ENCODE assay signal across 10 cellular contexts in genomic region chr2:55482186-55482945, GRCh38. TPM values are rescaled to one million over a fixed set of nuclear protein-coding genes. Genes with fewer than 3 reads are reported as not detected.
A peak's percentile ranks its signal among the peaks of the same experiment; 100 is the strongest.
DNase-seq lines count a peak whose midpoint lies in the region; ATAC-seq and TF ChIP-seq lines count a peak whose summit lies in the region.
"Had no signal": no experiment of that assay in that cellular context is flagged by ENCODE, and none has a peak within 500 bp of the region (broad histone marks: within the 10 kb centered on the region; RNA-seq: fewer than 3 reads in every experiment).

No MANE protein-coding gene starts in this region.

- peaks cover 0 to under 1% (median 0%) of the 10 kb centered on the region in 7 donors for H3K9me3 Mint-ChIP-seq in CD4-positive, CD25-positive, alpha-beta regulatory T cell
- no peaks in the 10 kb centered on the region for H3K9me3 Mint-ChIP-seq in activated CD8-positive, alpha-beta T cell treated with anti-CD3 and anti-CD28 coated beads, Interleukin-2, amount 10 ng/mL, durations not matched to agents 7 days and 5 days (ENCODE audit: insufficient read depth)

- no peak for ATAC-seq in CD4-positive, CD25-positive, alpha-beta regulatory T cell (ENCODE audit: low read depth in 2 of 2)
- no peak for ATAC-seq in GM21723 (IDR thresholded peaks at IDR 0.05; ENCODE audit: unreplicated experiment)
- ATAC-seq in activated CD8-positive, alpha-beta T cell treated with anti-CD3 and anti-CD28 coated beads, Interleukin-2, amount 10 ng/mL, durations not matched to agents 7 days and 5 days = no peak
- no peak for ATAC-seq in HG02970 (IDR thresholded peaks at IDR 0.05; ENCODE audit: low FRiP score, unreplicated experiment)
- ATAC-seq: upper lobe of right lung had no signal

- in situ Hi-C loops in SK-MEL-5 (cut with HindIII; ENCODE audit: low pct_unique_long_range_greater_than_20kb, low sequenced_read_pairs) = no loop called here

- CTCF ChIA-PET in activated CD8-positive, alpha-beta T cell treated with anti-CD3 and anti-CD28 coated beads, Interleukin-2, amount 10 ng/mL, durations not matched to agents 7 days and 5 days (lab: Charles Lee) = no interaction called here

- H3K4me2 ChIP-seq in hepatocyte = no peak overlapping the region

- H2AFZ ChIP-seq in hepatocyte = no peak overlapping the region

- no peak for DNase-seq in CD4-positive, CD25-positive, alpha-beta regulatory T cell
- DNase-seq in NCI-H1092 treated with DMSO at 0.1 percent for 48 hours (lab: John Stamatoyannopoulos, UW) (peak; percentile 56), SK-MEL-5 (ENCODE audit: low read depth, low spot score) (peak; percentile 49), hepatocyte (ENCODE audit: low spot score) (peak; percentile 17)
- no peak for DNase-seq in activated CD8-positive, alpha-beta T cell treated with anti-CD3 and anti-CD28 coated beads, Interleukin-2, amount 10 ng/mL, durations not matched to agents 7 days and 5 days
- no peak for DNase-seq in activated T-cell treated with anti-CD3 and anti-CD28 coated beads, Interleukin-2, amount 50 U/mL, for 1 hour
- DNase-seq: T-helper 2 cell, upper lobe of right lung had no signal

- no peaks in the 10 kb centered on the region for H4K20me1 ChIP-seq in hepatocyte (ENCODE audit: insufficient read depth, poor library complexity, severe bottlenecking)

- H3K4me3 ChIP-seq in CD4-positive, CD25-positive, alpha-beta regulatory T cell (ENCODE audit: low read depth, low read length) = no peak overlapping the region
- no peak overlapping the region for H3K4me3 ChIP-seq in hepatocyte
- H3K4me3 ChIP-seq: upper lobe of right lung had no signal

- H3K36me3 Mint-ChIP-seq in CD4-positive, CD25-positive, alpha-beta regulatory T cell = no peaks in the 10 kb centered on the region
- no peaks in the 10 kb centered on the region for H3K36me3 Mint-ChIP-seq in activated CD8-positive, alpha-beta T cell treated with anti-CD3 and anti-CD28 coated beads, Interleukin-2, amount 10 ng/mL, durations not matched to agents 7 days and 5 days (ENCODE audit: low read depth)

- no peaks in the 10 kb centered on the region for H3K9me3 ChIP-seq in CD4-positive, CD25-positive, alpha-beta regulatory T cell (ENCODE audit: control insufficient read depth in 2 of 2, low read length in 2 of 2)
- H3K9me3 ChIP-seq in hepatocyte (ENCODE audit: low read depth) = no peaks in the 10 kb centered on the region
- H3K9me3 ChIP-seq: upper lobe of right lung had no signal

- H3K4me1 ChIP-seq in CD4-positive, CD25-positive, alpha-beta regulatory T cell (ENCODE audit: control insufficient read depth, insufficient read depth, low read length, poor library complexity, severe bottlenecking) = no peaks in the 10 kb centered on the region
- H3K4me1 ChIP-seq in hepatocyte (ENCODE audit: insufficient read depth) = no peaks in the 10 kb centered on the region
- H3K4me1 ChIP-seq: upper lobe of right lung had no signal

- peak overlapping the region in 2 of 3 donors; percentile 38 to 50 for H3K27ac Mint-ChIP-seq in CD4-positive, CD25-positive, alpha-beta regulatory T cell
- H3K27ac Mint-ChIP-seq in activated CD8-positive, alpha-beta T cell treated with anti-CD3 and anti-CD28 coated beads, Interleukin-2, amount 10 ng/mL, durations not matched to agents 7 days and 5 days = no peak overlapping the region

- H3K27ac ChIP-seq in CD4-positive, CD25-positive, alpha-beta regulatory T cell (ENCODE audit: insufficient read depth, low read length, poor library complexity, severe bottlenecking) = no peak overlapping the region
- no peak overlapping the region for H3K27ac ChIP-seq in hepatocyte
- H3K27ac ChIP-seq: upper lobe of right lung had no signal

- TF ChIP-seq CTCF in hepatocyte (IDR thresholded peaks at IDR 0.05; ENCODE audit: poor library complexity) = no peak

- WGBS in hepatocyte (ENCODE audit: low lambda C conversion rate, missing lambda C conversion rate) = 80% methylated on average over 6 of the region's 6 CpGs

- H3K36me3 ChIP-seq in CD4-positive, CD25-positive, alpha-beta regulatory T cell (ENCODE audit: control insufficient read depth, insufficient read depth, low read length) = no peaks in the 10 kb centered on the region
- no peaks in the 10 kb centered on the region for H3K36me3 ChIP-seq in hepatocyte (replicated peaks; ENCODE audit: insufficient read depth, low read depth)
- H3K36me3 ChIP-seq: upper lobe of right lung had no signal

- no peaks in the 10 kb centered on the region for H3K79me2 ChIP-seq in hepatocyte

- H3K27me3 Mint-ChIP-seq in CD4-positive, CD25-positive, alpha-beta regulatory T cell = peaks cover 4% of the 10 kb centered on the region
- H3K27me3 Mint-ChIP-seq in activated CD8-positive, alpha-beta T cell treated with anti-CD3 and anti-CD28 coated beads, Interleukin-2, amount 10 ng/mL, durations not matched to agents 7 days and 5 days (ENCODE audit: low read depth) = peaks cover 5% of the 10 kb centered on the region

- H3K9me2 ChIP-seq in hepatocyte (replicated peaks; ENCODE audit: insufficient read depth) = no peaks in the 10 kb centered on the region

- no peaks in the 10 kb centered on the region for H3K27me3 ChIP-seq in CD4-positive, CD25-positive, alpha-beta regulatory T cell (ENCODE audit: control insufficient read depth, insufficient read depth, low read length)
- H3K27me3 ChIP-seq in hepatocyte = peaks cover 1% of the 10 kb centered on the region
- H3K27me3 ChIP-seq: upper lobe of right lung had no signal

- H3K4me3 Mint-ChIP-seq in CD4-positive, CD25-positive, alpha-beta regulatory T cell = no peak overlapping the region
- H3K4me3 Mint-ChIP-seq in activated CD8-positive, alpha-beta T cell treated with anti-CD3 and anti-CD28 coated beads, Interleukin-2, amount 10 ng/mL, durations not matched to agents 7 days and 5 days = no peak overlapping the region

- no peaks in the 10 kb centered on the region for H3K4me1 Mint-ChIP-seq in CD4-positive, CD25-positive, alpha-beta regulatory T cell
- no peaks in the 10 kb centered on the region for H3K4me1 Mint-ChIP-seq in activated CD8-positive, alpha-beta T cell treated with anti-CD3 and anti-CD28 coated beads, Interleukin-2, amount 10 ng/mL, durations not matched to agents 7 days and 5 days (ENCODE audit: low read depth)

- POLR2A ChIA-PET in activated CD8-positive, alpha-beta T cell treated with anti-CD3 and anti-CD28 coated beads, Interleukin-2, amount 10 ng/mL, durations not matched to agents 7 days and 5 days (lab: Charles Lee) = no interaction called here

RNA-seq across cellular contexts. Expression of gene CFAP36, which starts 37.2 kb away (rescaled TPM):
- total RNA-seq in CD4-positive, CD25-positive, alpha-beta regulatory T cell = 27.4 TPM
- polyA plus RNA-seq in CD4-positive, CD25-positive, alpha-beta regulatory T cell = 10 to 100 TPM; 24.0 to 29.8 (median 27.1) TPM
- 20.4 and 25.9 TPM in 2 replicates for total RNA-seq in SK-MEL-5 (2014; rRNA removed; shearing (Covaris generic))
- polyA plus RNA-seq in SK-MEL-5 (2015; cell fraction: cytosol; rRNA removed) = 6.9 and 10.7 TPM in 2 replicates
- 12.4 and 15.3 TPM in 2 replicates for polyA plus RNA-seq in SK-MEL-5 (2015; cell fraction: nucleus; rRNA removed)
- 26.1 and 26.5 TPM in 2 replicates for total RNA-seq in hepatocyte
- polyA plus RNA-seq in hepatocyte = 31.0 and 35.4 TPM in 2 replicates
- 10 to 100 TPM; 15.3 to 17.6 TPM for total RNA-seq in activated CD8-positive, alpha-beta T cell treated with anti-CD3 and anti-CD28 coated beads, Interleukin-2, amount 10 ng/mL, durations not matched to agents 7 days and 5 days

Comparison
In these comparisons a context has a peak if more than half of its experiments do, and no peak if none do; other contexts are left out.
1. DNase-seq: peak in NCI-H1092 treated with DMSO at 0.1 percent for 48 hours (single experiment), SK-MEL-5 (single experiment) and hepatocyte (single experiment); none in CD4-positive, CD25-positive, alpha-beta regulatory T cell (0 of 3), activated CD8-positive, alpha-beta T cell treated with anti-CD3 and anti-CD28 coated beads, Interleukin-2, amount 10 ng/mL, durations not matched to agents 7 days and 5 days (single experiment) and activated T-cell treated with anti-CD3 and anti-CD28 coated beads, Interleukin-2, amount 50 U/mL, for 1 hour (single experiment).